16 cellular contexts compared by ENCODE assay signal in genomic region chr7:146146866-146147265, GRCh38. TPM values are rescaled to one million over a fixed set of nuclear protein-coding genes. Genes with fewer than 3 reads are reported as not detected.
DNase-seq lines count a peak whose midpoint lies in the region; TF ChIP-seq lines count a peak whose summit lies in the region.
"Had no signal": no experiment of that assay in that cellular context is flagged by ENCODE, and none has a peak within 500 bp of the region (broad histone marks: within the 10 kb centered on the region; RNA-seq: fewer than 3 reads in every experiment).

No MANE protein-coding gene starts in this region.

- H2AFZ ChIP-seq in neural progenitor cell (replicated peaks): peak overlapping the region; percentile 65

- H3K27ac ChIP-seq in neural progenitor cell: no peak overlapping the region
- H3K27ac ChIP-seq: ovary had no signal

- no peaks in the 10 kb centered on the region for H3K36me3 Mint-ChIP-seq in neural progenitor cell
- H3K36me3 Mint-ChIP-seq in osteocyte (ENCODE audit: unreplicated experiment): no peaks in the 10 kb centered on the region
- H3K36me3 Mint-ChIP-seq: mesothelial cell of epicardium had no signal

- H3K27ac Mint-ChIP-seq in neural progenitor cell (no peak overlapping the region), osteocyte (ENCODE audit: unreplicated experiment) (no peak overlapping the region)
- H3K27ac Mint-ChIP-seq: mesothelial cell of epicardium had no signal

- H3K79me2 ChIP-seq in neural progenitor cell (ENCODE audit: low read depth): no peaks in the 10 kb centered on the region

- no peaks in the 10 kb centered on the region for H4K20me1 ChIP-seq in neural progenitor cell (ENCODE audit: low read depth)

- H3K27me3 ChIP-seq in adipocyte (replicated peaks; ENCODE audit: control insufficient read depth, insufficient read depth, low read length): no peaks in the 10 kb centered on the region
- H3K27me3 ChIP-seq in neural progenitor cell: no peaks in the 10 kb centered on the region
- H3K27me3 ChIP-seq: ovary had no signal

- peak overlapping the region; percentile 15 for H3K4me2 ChIP-seq in neural progenitor cell

- H3K27me3 Mint-ChIP-seq in neural progenitor cell (ENCODE audit: insufficient read depth, low read depth): no peaks in the 10 kb centered on the region
- H3K27me3 Mint-ChIP-seq in osteocyte (ENCODE audit: unreplicated experiment): no peaks in the 10 kb centered on the region

- DNase-seq in NCI-H1436 (lab: John Stamatoyannopoulos, UW): peak; percentile 42
- DNase-seq in NCI-H1436 treated with DMSO at 0.1 percent for 48 hours (lab: John Stamatoyannopoulos, UW): no peak
- DNase-seq in NCI-H1417 treated with DMSO at 0.1 percent for 48 hours (lab: John Stamatoyannopoulos, UW): peak; percentile 4
- peak; percentile 84 for DNase-seq in adipocyte (ENCODE audit: low read depth)
- DNase-seq in neural progenitor cell (ENCODE audit: low spot score): no peak
- DNase-seq in COR-L47 (lab: John Stamatoyannopoulos, UW): no peak
- no peak for DNase-seq in osteocyte (ENCODE audit: extremely low spot score, unreplicated experiment)
- no peak for DNase-seq in HK-2 (ENCODE audit: unreplicated experiment)
- DNase-seq: 8988T; activated effector memory CD4-positive, alpha-beta T cell treated with Interleukin-2 at 50 U/mL for 16 hours; central memory CD4-positive, alpha-beta T cell; DMS 273 treated with DMSO at 0.1 percent for 48 hours; MV-4-11; ovary had no signal

- H3K9me3 Mint-ChIP-seq in neural progenitor cell: no peaks in the 10 kb centered on the region
- peaks cover 7% of the 10 kb centered on the region for H3K9me3 Mint-ChIP-seq in osteocyte (ENCODE audit: unreplicated experiment)
- H3K9me3 Mint-ChIP-seq: mesothelial cell of epicardium had no signal

- peaks cover 10% of the 10 kb centered on the region for H3K4me1 ChIP-seq in adipocyte (ENCODE audit: control insufficient read depth, insufficient read depth, low read length)
- H3K4me1 ChIP-seq in neural progenitor cell: peaks cover 9% of the 10 kb centered on the region

- H3K4me3 ChIP-seq in adipocyte (ENCODE audit: low read length): peak overlapping the region; percentile 62
- H3K4me3 ChIP-seq in neural progenitor cell: no peak overlapping the region
- H3K4me3 ChIP-seq: ovary had no signal

- H3K36me3 ChIP-seq in adipocyte (ENCODE audit: control insufficient read depth, insufficient read depth, low read length, severe bottlenecking) (no peaks in the 10 kb centered on the region), neural progenitor cell (no peaks in the 10 kb centered on the region)
- H3K36me3 ChIP-seq: ovary had no signal

- TF ChIP-seq CTCF in neural progenitor cell (IDR thresholded peaks at IDR 0.05) (no peak), osteocyte (IDR thresholded peaks at IDR 0.05) (no peak)

- no peak overlapping the region for H3K4me3 Mint-ChIP-seq in neural progenitor cell
- H3K4me3 Mint-ChIP-seq in osteocyte (ENCODE audit: unreplicated experiment): no peak overlapping the region
- H3K4me3 Mint-ChIP-seq: mesothelial cell of epicardium had no signal

- H3F3A ChIP-seq in neural progenitor cell (ENCODE audit: low read depth): no peaks in the 10 kb centered on the region

- H3K4me1 Mint-ChIP-seq in neural progenitor cell (peaks cover 3% of the 10 kb centered on the region), osteocyte (ENCODE audit: unreplicated experiment) (peaks cover 8% of the 10 kb centered on the region)

- H3K9ac ChIP-seq in adipocyte (ENCODE audit: low read length) (no peak overlapping the region), neural progenitor cell (no peak overlapping the region)

- H3K9me3 ChIP-seq in adipocyte (ENCODE audit: control insufficient read depth, low read length): no peaks in the 10 kb centered on the region
- H3K9me3 ChIP-seq in neural progenitor cell (ENCODE audit: low read depth): no peaks in the 10 kb centered on the region
- H3K9me3 ChIP-seq: ovary had no signal

RNA-seq across cellular contexts. Expression of gene CNTNAP2, which starts 30.3 kb away (rescaled TPM):
- total RNA-seq in neural progenitor cell (ENCODE audit: low replicate concordance) (110 and 126 TPM in 2 replicates), osteocyte (0.76 and 1.4 TPM in 2 replicates)
- total RNA-seq: T-helper 1 cell treated with Interleukin-12 subunit alpha and Interleukin-12 subunit beta and Interleukin-4 antibody, amounts not matched to agents 30 ng/mL and 1 ng/mL, for 36 hours had no signal

Comparison
In these comparisons a context has a peak if more than half of its experiments do, and no peak if none do; other contexts are left out.
1. DNase-seq: peak in NCI-H1436 (single experiment), NCI-H1417 treated with DMSO at 0.1 percent for 48 hours (single experiment) and adipocyte (single experiment); none in NCI-H1436 treated with DMSO at 0.1 percent for 48 hours (single experiment), neural progenitor cell (single experiment), COR-L47 (single experiment), osteocyte (single experiment) and HK-2 (single experiment).
2. RNA of gene CNTNAP2, which starts 30.3 kb away (total RNA-seq): 110 to 126 TPM in neural progenitor cell; 0.76 to 1.4 TPM in osteocyte; every median in the first group is over 10 times any median in the second.